ENCODE assay signal across 11 cellular contexts in the genomic region with DNA sequence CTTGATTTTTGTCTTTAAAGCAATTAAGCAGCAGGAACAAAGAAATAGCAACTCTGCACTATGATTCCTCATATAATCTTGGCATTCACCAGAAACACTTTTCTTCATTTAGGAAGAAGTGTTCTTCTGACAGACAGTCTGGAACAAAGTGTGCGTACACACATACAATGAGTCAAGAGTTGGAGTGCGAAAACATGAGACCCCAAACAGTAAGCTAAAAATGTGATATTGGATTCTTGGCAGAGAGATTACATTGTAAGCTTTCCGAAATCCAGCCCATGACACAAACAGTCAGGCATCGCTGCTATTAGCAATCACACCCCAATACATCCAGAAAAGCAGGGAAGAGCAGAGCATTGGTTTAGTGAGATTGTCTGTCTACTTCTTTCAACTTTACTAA.
"Had no signal": no experiment of that assay in that cellular context is flagged by ENCODE, and none has a peak within 500 bp of the region (broad histone marks: within the 10 kb centered on the region; RNA-seq: fewer than 3 reads in every experiment).

No MANE protein-coding gene starts in this region.

- H3K36me3 Mint-ChIP-seq: naive thymus-derived CD8-positive, alpha-beta T cell; stimulated activated naive B cell treated with anti-CD40 and anti-IgM and Interleukin-4, amounts not matched to agents 10 μg/mL and 1 μg/mL and 100 μg/mL, for 72 hours had no signal

- DNase-seq: effector memory CD8-positive, alpha-beta T cell; kidney glomerular epithelial cell; mammary epithelial cell; naive thymus-derived CD8-positive, alpha-beta T cell; posterior cingulate gyrus; stimulated activated CD4-positive, alpha-beta T cell treated with anti-CD3 and anti-CD28 coated beads, Interleukin-2, amount 100 ng/mL, for 24 hours; stimulated activated CD4-positive, alpha-beta T cell treated with anti-CD3 and anti-CD28 coated beads, Interleukin-4, amount 100 ng/mL, for 4 hours; stimulated activated naive B cell treated with anti-CD40 and anti-IgM and Interleukin-4, amounts not matched to agents 10 μg/mL and 1 μg/mL and 100 μg/mL, for 72 hours; stimulated activated naive CD8-positive, alpha-beta T cell treated with anti-CD3 and anti-CD28 coated beads, Interleukin-15, amount 100 ng/mL, for 72 hours; transverse colon had no signal

- H3K4me1 Mint-ChIP-seq: stimulated activated naive CD8-positive, alpha-beta T cell treated with anti-CD3 and anti-CD28 coated beads, Interleukin-15, amount 100 ng/mL, for 72 hours had no signal

- H3K27me3 Mint-ChIP-seq: dendritic cell treated with granulocyte-macrophage colony-stimulating factor and Interleukin-4, amounts not matched to agents 40 ng/mL and 50 ng/mL, for 4 days; naive thymus-derived CD8-positive, alpha-beta T cell; stimulated activated naive CD8-positive, alpha-beta T cell treated with anti-CD3 and anti-CD28 coated beads, Interleukin-15, amount 100 ng/mL, for 72 hours had no signal

- H3K9me3 Mint-ChIP-seq: dendritic cell treated with granulocyte-macrophage colony-stimulating factor and Interleukin-4, amounts not matched to agents 40 ng/mL and 50 ng/mL, for 4 days; effector memory CD8-positive, alpha-beta T cell; stimulated activated naive B cell treated with anti-CD40 and anti-IgM and Interleukin-4, amounts not matched to agents 10 μg/mL and 1 μg/mL and 100 μg/mL, for 72 hours; stimulated activated naive CD8-positive, alpha-beta T cell treated with anti-CD3 and anti-CD28 coated beads, Interleukin-15, amount 100 ng/mL, for 72 hours had no signal

- H3K4me3 Mint-ChIP-seq: dendritic cell treated with granulocyte-macrophage colony-stimulating factor and Interleukin-4, amounts not matched to agents 40 ng/mL and 50 ng/mL, for 4 days; effector memory CD8-positive, alpha-beta T cell; naive thymus-derived CD8-positive, alpha-beta T cell; stimulated activated naive B cell treated with anti-CD40 and anti-IgM and Interleukin-4, amounts not matched to agents 10 μg/mL and 1 μg/mL and 100 μg/mL, for 72 hours; stimulated activated naive CD8-positive, alpha-beta T cell treated with anti-CD3 and anti-CD28 coated beads, Interleukin-15, amount 100 ng/mL, for 72 hours had no signal

- H3K27ac Mint-ChIP-seq: dendritic cell treated with granulocyte-macrophage colony-stimulating factor and Interleukin-4, amounts not matched to agents 40 ng/mL and 50 ng/mL, for 4 days; effector memory CD8-positive, alpha-beta T cell; naive thymus-derived CD8-positive, alpha-beta T cell; stimulated activated naive B cell treated with anti-CD40 and anti-IgM and Interleukin-4, amounts not matched to agents 10 μg/mL and 1 μg/mL and 100 μg/mL, for 72 hours had no signal
